Comparison of ENCODE assay signal across 20 cellular contexts in the genomic region with DNA sequence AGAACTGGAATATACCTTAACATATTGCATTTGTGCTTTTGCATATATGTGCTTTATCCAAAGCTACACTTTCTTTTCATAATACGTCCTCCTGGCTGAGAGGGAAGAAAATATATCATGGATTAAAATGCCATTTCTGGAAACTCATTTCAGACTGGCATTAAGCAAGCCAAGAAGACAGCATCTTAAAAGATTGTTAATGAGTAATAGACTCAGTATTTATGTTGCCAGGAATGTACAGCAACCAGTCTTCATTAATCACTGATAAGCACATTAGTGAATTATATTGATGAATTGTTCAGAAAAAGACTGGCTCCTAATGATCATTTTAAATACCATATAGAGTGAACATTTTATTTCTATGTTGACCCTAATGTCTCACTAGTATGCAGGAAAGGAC.
"Had no signal": no experiment of that assay in that cellular context is flagged by ENCODE, and none has a peak within 500 bp of the region (broad histone marks: within the 10 kb centered on the region; RNA-seq: fewer than 3 reads in every experiment).

No MANE protein-coding gene starts in this region.

- H3K4me3 Mint-ChIP-seq: naive thymus-derived CD8-positive, alpha-beta T cell; stimulated activated naive B cell treated with anti-CD40 and anti-IgM and Interleukin-4, amounts not matched to agents 10 μg/mL and 1 μg/mL and 100 μg/mL, for 72 hours; stimulated activated naive CD8-positive, alpha-beta T cell treated with anti-CD3 and anti-CD28 coated beads, Interleukin-15, amount 100 ng/mL, for 72 hours had no signal

- H3K4me3 ChIP-seq: colonic mucosa, heart left ventricle, mucosa of descending colon, right lobe of liver, testis, tibial nerve, upper lobe of right lung, vagina had no signal

- H3K4me1 Mint-ChIP-seq: stimulated activated naive B cell treated with anti-CD40 and anti-IgM and Interleukin-4, amounts not matched to agents 10 μg/mL and 1 μg/mL and 100 μg/mL, for 72 hours; stimulated activated naive CD8-positive, alpha-beta T cell treated with anti-CD3 and anti-CD28 coated beads, Interleukin-15, amount 100 ng/mL, for 72 hours had no signal

- H3K27me3 ChIP-seq: colonic mucosa, heart left ventricle, neutrophil, right lobe of liver, testis, tibial nerve, upper lobe of right lung, vagina had no signal

- H3K9me3 Mint-ChIP-seq: stimulated activated naive B cell treated with anti-CD40 and anti-IgM and Interleukin-4, amounts not matched to agents 10 μg/mL and 1 μg/mL and 100 μg/mL, for 72 hours; stimulated activated naive CD8-positive, alpha-beta T cell treated with anti-CD3 and anti-CD28 coated beads, Interleukin-15, amount 100 ng/mL, for 72 hours had no signal

- DNase-seq: colonic mucosa; dermis blood vessel endothelial cell; erythroblast; foreskin melanocyte; heart left ventricle; hypothalamus; kidney glomerular epithelial cell; mucosa of descending colon; naive thymus-derived CD8-positive, alpha-beta T cell; right lobe of liver; stimulated activated CD4-positive, alpha-beta T cell treated with anti-CD3 and anti-CD28 coated beads, Interleukin-2, amount 100 ng/mL, for 24 hours; stimulated activated CD4-positive, alpha-beta T cell treated with anti-CD3 and anti-CD28 coated beads, Interleukin-4, amount 100 ng/mL, for 4 hours; stimulated activated naive B cell treated with anti-CD40 and anti-IgM and Interleukin-4, amounts not matched to agents 10 μg/mL and 1 μg/mL and 100 μg/mL, for 72 hours; stimulated activated naive CD8-positive, alpha-beta T cell treated with anti-CD3 and anti-CD28 coated beads, Interleukin-15, amount 100 ng/mL, for 72 hours; testis; upper lobe of right lung had no signal

- ATAC-seq: heart left ventricle; mucosa of descending colon; naive thymus-derived CD8-positive, alpha-beta T cell; right lobe of liver; stimulated activated naive B cell treated with anti-CD40 and anti-IgM and Interleukin-4, amounts not matched to agents 10 μg/mL and 1 μg/mL and 100 μg/mL, for 72 hours; stimulated activated naive CD8-positive, alpha-beta T cell treated with anti-CD3 and anti-CD28 coated beads, Interleukin-15, amount 100 ng/mL, for 72 hours; upper lobe of right lung had no signal

- H3K27me3 Mint-ChIP-seq: stimulated activated naive CD8-positive, alpha-beta T cell treated with anti-CD3 and anti-CD28 coated beads, Interleukin-15, amount 100 ng/mL, for 72 hours had no signal

- H3K36me3 ChIP-seq: colonic mucosa, heart left ventricle, neutrophil, right lobe of liver, tibial nerve, upper lobe of right lung, vagina had no signal

- H3K27ac Mint-ChIP-seq: naive thymus-derived CD8-positive, alpha-beta T cell; stimulated activated naive B cell treated with anti-CD40 and anti-IgM and Interleukin-4, amounts not matched to agents 10 μg/mL and 1 μg/mL and 100 μg/mL, for 72 hours; stimulated activated naive CD8-positive, alpha-beta T cell treated with anti-CD3 and anti-CD28 coated beads, Interleukin-15, amount 100 ng/mL, for 72 hours had no signal

- FAIRE-seq: islet of Langerhans had no signal

- H3K36me3 Mint-ChIP-seq: naive thymus-derived CD8-positive, alpha-beta T cell; stimulated activated naive B cell treated with anti-CD40 and anti-IgM and Interleukin-4, amounts not matched to agents 10 μg/mL and 1 μg/mL and 100 μg/mL, for 72 hours had no signal
